Comparison of ENCODE assay signal across 8 cellular contexts in the genomic region with DNA sequence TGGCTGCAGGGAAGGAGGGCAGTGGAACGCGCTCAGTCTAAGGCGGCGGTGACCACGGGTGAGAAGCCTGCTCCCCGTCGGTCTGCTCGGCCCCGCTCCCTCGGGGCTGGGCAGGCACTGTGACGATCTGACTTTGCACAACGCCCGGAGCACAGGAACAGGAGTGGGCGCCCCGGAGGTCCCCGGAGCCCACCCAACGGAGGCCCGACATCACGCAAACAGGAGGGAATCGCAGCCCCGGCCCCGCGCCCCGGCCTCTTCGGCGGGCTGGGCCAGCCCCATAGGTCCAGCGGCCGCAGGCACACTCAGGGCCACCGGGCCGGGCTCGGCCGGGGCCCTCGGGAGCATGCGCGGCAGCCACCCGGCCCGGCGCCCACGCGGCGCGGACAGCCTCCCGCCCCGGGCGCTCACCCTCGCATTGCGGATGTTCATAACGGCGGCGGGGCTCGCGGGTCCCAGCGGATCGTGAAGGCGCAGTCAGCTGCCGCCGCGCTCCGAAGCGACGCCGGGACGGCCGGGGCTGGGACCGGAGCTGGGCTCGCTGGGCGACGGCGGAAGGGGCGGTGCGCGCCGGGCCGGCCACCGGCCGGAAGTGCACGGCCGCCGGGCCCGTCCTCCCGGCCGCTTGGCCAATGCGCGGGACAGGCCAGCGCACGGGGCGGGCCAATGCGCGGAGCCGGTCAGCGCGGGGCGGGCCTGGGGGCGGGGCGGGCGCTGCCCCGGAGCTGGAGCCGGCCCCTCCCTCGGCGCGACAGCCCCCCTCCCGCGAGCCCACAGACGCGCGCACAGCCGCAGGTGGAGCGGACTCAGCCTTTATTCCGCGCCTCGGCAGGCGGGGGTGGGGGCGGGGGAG. TPM values are rescaled to one million over a fixed set of nuclear protein-coding genes. Genes with fewer than 3 reads are reported as not detected.
DNase-seq lines count a peak whose midpoint lies in the region; ATAC-seq, FAIRE-seq and TF ChIP-seq lines count a peak whose summit lies in the region.

A gene (minus strand): TSS at position 565 of the 853 bp plus-strand sequence. CDS start 133 bp downstream, at position 432.

- H2AFZ ChIP-seq in HepG2 (ENCODE audit: low read length): no peak within 1 kb of the TSS

- H3K27me3 Mint-ChIP-seq in activated CD4-positive, alpha-beta T cell treated with anti-CD3 and anti-CD28 coated beads for 36 hours: no peaks in the 10 kb centered on the region

- ATAC-seq in GM18858 (IDR thresholded peaks at IDR 0.05; ENCODE audit: unreplicated experiment) (peak; percentile 92), HG03039 (IDR thresholded peaks at IDR 0.05; ENCODE audit: unreplicated experiment) (peak; percentile 85), HepG2 (peak; percentile 94)
- peak; percentile 85 for ATAC-seq in activated CD4-positive, alpha-beta T cell treated with anti-CD3 and anti-CD28 coated beads for 36 hours

- peaks cover 0 to 58% (median 4%) of the 10 kb centered on the region in 45 donors for H3K27me3 ChIP-seq in dorsolateral prefrontal cortex
- H3K27me3 ChIP-seq in HepG2 (ENCODE audit: control insufficient read depth in 1 of 2, insufficient read depth in 2 of 2, low read length in 2 of 2): no peaks in the 10 kb centered on the region

- no CpG with 5 or more reads among the region's 113 CpGs for WGBS in HepG2 (ENCODE audit: low lambda C conversion rate)

- H3K9me3 ChIP-seq in HepG2 (ENCODE audit: low read length): no peaks in the 10 kb centered on the region

- no peak for FAIRE-seq in HepG2 (lab: Jason Lieb, UNC)

- in situ Hi-C loops in HepG2 (cut with HindIII; ENCODE audit: extremely low pct_ligation_motif_present, low pct_unique_long_range_greater_than_20kb): no loop called here

- H3K9me3 Mint-ChIP-seq in activated CD4-positive, alpha-beta T cell treated with anti-CD3 and anti-CD28 coated beads for 36 hours (ENCODE audit: low read depth): no peaks in the 10 kb centered on the region

- no peak for TF ChIP-seq EP300 in HepG2 (IDR thresholded peaks at IDR 0.05; ENCODE audit: low read depth in 2 of 2, low read length in 2 of 2)
- no peak for TF ChIP-seq EP300 in HepG2 (CRISPR knock-in tag; IDR thresholded peaks at IDR 0.05; ENCODE audit: borderline replicate concordance)

- H3K9ac ChIP-seq in HepG2 (ENCODE audit: insufficient read depth, low read depth, low read length): peak within 1 kb of the TSS; percentile 78

- TF ChIP-seq CTCF in AG09309 (IDR thresholded peaks at IDR 0.05; ENCODE audit: control insufficient read depth, insufficient read depth, low read depth, low read length, missing control alignments) (no peak), dorsolateral prefrontal cortex (IDR thresholded peaks at IDR 0.05 in 54 of 56, conservative IDR thresholded peaks at IDR 0.05 in 2 of 56; ENCODE audit: low read depth in 1 of 56, partially characterized antibody in 56 of 56) (no peak), HepG2 (CRISPR knock-in tag; IDR thresholded peaks at IDR 0.05) (no peak)

- BruUV-seq in HepG2 (replicated peaks; lab: Mats Ljungman, UMichigan): no TSS peak

- no peak for TF ChIP-seq POLR2A in HepG2 (IDR thresholded peaks at IDR 0.05; ENCODE audit: insufficient read depth in 1 of 2, low read depth in 2 of 2, low read length in 2 of 2)

- H4K20me1 ChIP-seq in HepG2 (ENCODE audit: insufficient read depth, low read length): no peaks in the 10 kb centered on the region

- no peak for TF ChIP-seq RAD21 in HepG2 (CRISPR knock-in tag; IDR thresholded peaks at IDR 0.05)

- intact Hi-C loops in activated CD4-positive, alpha-beta T cell treated with anti-CD3 and anti-CD28 coated beads for 36 hours (cut with DNase I, micrococcal nuclease): loop anchor here in 1 of 2 experiments (1.0 kb wide), 1 partner anchor 13 kb away; no protein-coding TSS in a partner anchor
- intact Hi-C loops in dorsolateral prefrontal cortex (cut with DNase I): no loop called here
- intact Hi-C loops in HepG2 (cut with micrococcal nuclease; ENCODE audit: unreplicated experiment): no loop called here

- H3K27ac ChIP-seq in dorsolateral prefrontal cortex (peak within 1 kb of the TSS in 45 of 59 donors; percentile 7 to 78 (median 62)), HepG2 (ENCODE audit: extremely low read length, insufficient read depth, low read length) (peak within 1 kb of the TSS; percentile 64)

- peaks cover 9% of the 10 kb centered on the region for H3K79me2 ChIP-seq in HepG2 (ENCODE audit: insufficient read depth, low read length)

- peak within 1 kb of the TSS; percentile 68 for H3K4me3 ChIP-seq in AG09309 (ENCODE audit: control insufficient read depth, low read depth, low read length)
- H3K4me3 ChIP-seq in dorsolateral prefrontal cortex: peak within 1 kb of the TSS; percentile 40 to 85 (median 67)
- peak within 1 kb of the TSS; percentile 67 to 81 (median 80) for H3K4me3 ChIP-seq in HepG2 (replicated peaks in 1 of 3; ENCODE audit: insufficient read depth in 1 of 3, low read depth in 2 of 3, low read length in 3 of 3)

- peaks cover 5% of the 10 kb centered on the region for H3K36me3 Mint-ChIP-seq in activated CD4-positive, alpha-beta T cell treated with anti-CD3 and anti-CD28 coated beads for 36 hours (ENCODE audit: low read depth)

- peak within 1 kb of the TSS; percentile 51 for H3K27ac Mint-ChIP-seq in activated CD4-positive, alpha-beta T cell treated with anti-CD3 and anti-CD28 coated beads for 36 hours

- peaks cover 19% of the 10 kb centered on the region for H3K4me1 Mint-ChIP-seq in activated CD4-positive, alpha-beta T cell treated with anti-CD3 and anti-CD28 coated beads for 36 hours

- CTCF ChIA-PET in activated CD4-positive, alpha-beta T cell treated with anti-CD3 and anti-CD28 coated beads for 36 hours (lab: Charles Lee): interaction anchor here (0.9 to 2.5 kb wide), 5 partner anchors 9 to 55 kb away, joined by 3 to 8 read pairs (median 5); a partner anchor contains a TSS
- CTCF ChIA-PET in HepG2 (lab: Yijun Ruan, JAX; ENCODE audit: low intra/inter-chr PET ratio, low total read pairs): no interaction called here

- H3K4me1 ChIP-seq in HepG2 (ENCODE audit: insufficient read depth, low read length): peaks cover 9% of the 10 kb centered on the region

- DNase-seq in AG09309 (ENCODE audit: low read depth): no peak
- DNase-seq in NCI-H2196 treated with DMSO at 0.1 percent for 48 hours (lab: John Stamatoyannopoulos, UW; ENCODE audit: unreplicated experiment): peak; percentile 56
- DNase-seq in activated CD4-positive, alpha-beta T cell treated with anti-CD3 and anti-CD28 coated beads for 36 hours: peak; percentile 76
- peak in 8 of 10 donors; percentile 38 to 83 (median 61) for DNase-seq in dorsolateral prefrontal cortex
- DNase-seq in HepG2 (ENCODE audit: low spot score): peak; percentile 32
- peak; percentile 63 for DNase-seq in stimulated activated CD4-positive, alpha-beta T cell treated with anti-CD3 and anti-CD28 coated beads, Interleukin-4, amount 100 ng/mL, for 1 hour

- H3K36me3 ChIP-seq in HepG2 (replicated peaks in 1 of 2; ENCODE audit: control insufficient read depth in 1 of 2, insufficient read depth in 2 of 2, low read length in 2 of 2): peaks cover 1 to 8% of the 10 kb centered on the region in 2 experiments; a peak in 1 of 5 replicates

- peak within 1 kb of the TSS; percentile 81 for H3K4me3 Mint-ChIP-seq in activated CD4-positive, alpha-beta T cell treated with anti-CD3 and anti-CD28 coated beads for 36 hours

- POLR2A ChIA-PET in activated CD4-positive, alpha-beta T cell treated with anti-CD3 and anti-CD28 coated beads for 36 hours (lab: Charles Lee): interaction anchor here (0.6 to 1.2 kb wide), 2 partner anchors 8 to 141 kb away, joined by 3 to 5 read pairs; no protein-coding TSS in a partner anchor
- POLR2A ChIA-PET in HepG2 (lab: Yijun Ruan, JAX): interaction anchor here (0.8 to 2.6 kb wide), 7 partner anchors 9 to 208 kb away, joined by 4 to 20 read pairs (median 5); a partner anchor contains a TSS

- peak within 1 kb of the TSS; percentile 76 for H3K4me2 ChIP-seq in HepG2 (ENCODE audit: low read depth, low read length)

TF ChIP-seq in HepG2, 621 proteins besides CTCF, POLR2A, EP300 and RAD21 (continues in another document):
- TF ChIP-seq RBFOX2 (IDR thresholded peaks at IDR 0.05; ENCODE audit: low read depth, low read length) (peak; percentile 69), PHF8 (CRISPR knock-in tag; IDR thresholded peaks at IDR 0.05) (peak; percentile 44)

RNA-seq across cellular contexts. Expression of the gene that starts here (rescaled TPM):
- 100 to 1,000 TPM; 108 to 115 TPM for total RNA-seq in activated CD4-positive, alpha-beta T cell treated with anti-CD3 and anti-CD28 coated beads for 36 hours
- total RNA-seq in dorsolateral prefrontal cortex: 100 to 1,000 TPM in 13 of 120 experiments, 10 to 100 TPM in 107; 57.4 to 119 (median 83.8) TPM
- total RNA-seq in HepG2 (2016; rRNA removed; fragmentation: Illumina TruSeq; extraction: Trizol): 51.1 and 51.7 TPM in 2 replicates
- 55.8 and 62.5 TPM in 2 replicates for total RNA-seq in HepG2 (2016; cell fraction: cytosol; rRNA removed; fragmentation: Illumina TruSeq; extraction: Trizol; ENCODE audit: low read depth)
- total RNA-seq in HepG2 (2016; cell fraction: insoluble cytoplasmic fraction; rRNA removed; fragmentation: Illumina TruSeq; extraction: Trizol): 47.6 and 50.9 TPM in 2 replicates
- 52.1 and 59.2 TPM in 2 replicates for total RNA-seq in HepG2 (2016; cell fraction: membrane; rRNA removed; fragmentation: Illumina TruSeq; extraction: Trizol)
- total RNA-seq in HepG2 (2016; cell fraction: nucleus; rRNA removed; fragmentation: Illumina TruSeq; extraction: Trizol): 27.3 and 30.2 TPM in 2 replicates
- 49.1 and 49.2 TPM in 2 replicates for polyA plus RNA-seq in HepG2 (2011; rRNA removed)
- polyA plus RNA-seq in HepG2 (2011; cell fraction: cytosol; rRNA removed): 61.9 and 80.7 TPM in 2 replicates
- polyA plus RNA-seq in HepG2 (2011; cell fraction: nucleus; rRNA removed): 84.9 and 98.2 TPM in 2 replicates
- 45.4 and 52.3 TPM in 2 replicates for polyA plus RNA-seq in HepG2 (2012)
- polyA plus RNA-seq in HepG2 (2016; cell fraction: cytosol; fragmentation: Illumina TruSeq; extraction: Trizol; ENCODE audit: low read depth): 168 and 195 TPM in 2 replicates
- polyA plus RNA-seq in HepG2 (2016; cell fraction: insoluble cytoplasmic fraction; fragmentation: Illumina TruSeq; extraction: Trizol; ENCODE audit: low read depth): 99.2 and 109 TPM in 2 replicates
- polyA plus RNA-seq in HepG2 (2016; cell fraction: membrane; fragmentation: Illumina TruSeq; extraction: Trizol; ENCODE audit: low read depth): 92.8 and 108 TPM in 2 replicates
- polyA plus RNA-seq in HepG2 (2016; cell fraction: nucleus; fragmentation: Illumina TruSeq; extraction: Trizol; ENCODE audit: insufficient read depth, low read depth): 92.2 and 97.8 TPM in 2 replicates
- 30.3 and 98.8 TPM in 2 replicates for polyA minus RNA-seq in HepG2 (2011; rRNA and poly(A)+ RNA removed; ENCODE audit: low replicate concordance)
- 14.6 and 17.3 TPM in 2 replicates for polyA minus RNA-seq in HepG2 (2011; cell fraction: cytosol; rRNA and poly(A)+ RNA removed)
- polyA minus RNA-seq in HepG2 (2011; cell fraction: nucleus; rRNA and poly(A)+ RNA removed): 23.7 and 25.0 TPM in 2 replicates
